1 cellular context compared by ENCODE assay signal in the genomic region with DNA sequence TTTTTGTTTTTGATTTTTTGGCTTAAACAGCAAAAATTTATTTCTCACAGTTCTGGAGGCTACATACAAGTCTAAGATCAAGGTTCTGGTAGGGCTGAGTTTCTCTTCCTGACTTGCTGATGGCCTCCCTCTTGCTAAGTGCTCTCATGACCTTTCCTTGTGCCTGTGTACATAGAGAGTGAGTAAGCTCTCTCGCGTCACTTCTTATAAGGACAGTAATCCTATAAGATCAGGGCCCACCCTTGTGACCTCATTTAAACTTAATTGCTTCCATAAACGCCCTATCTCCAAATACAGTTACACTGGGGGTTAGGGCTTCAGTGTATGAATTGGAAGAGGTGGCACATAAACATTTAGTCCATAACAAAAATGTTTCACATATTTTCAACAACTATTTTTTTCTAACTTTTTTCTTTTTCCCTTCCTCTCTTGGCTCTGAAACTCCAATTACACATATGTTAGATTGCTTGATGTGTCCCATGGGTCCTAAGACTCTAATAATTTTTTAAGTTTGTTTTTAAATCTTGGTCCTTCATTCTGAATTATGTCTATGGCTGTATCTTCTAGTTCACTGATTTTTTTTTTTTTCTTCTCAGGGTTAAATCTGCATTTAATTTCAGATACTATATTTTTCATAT.
TF ChIP-seq lines count a peak whose summit lies in the region.

No MANE protein-coding gene starts in this region.

TF ChIP-seq in K562, 482 proteins besides CTCF, POLR2A, EP300 and RAD21 (continued from another document and continues in another):
- TF ChIP-seq, protein P1, sequence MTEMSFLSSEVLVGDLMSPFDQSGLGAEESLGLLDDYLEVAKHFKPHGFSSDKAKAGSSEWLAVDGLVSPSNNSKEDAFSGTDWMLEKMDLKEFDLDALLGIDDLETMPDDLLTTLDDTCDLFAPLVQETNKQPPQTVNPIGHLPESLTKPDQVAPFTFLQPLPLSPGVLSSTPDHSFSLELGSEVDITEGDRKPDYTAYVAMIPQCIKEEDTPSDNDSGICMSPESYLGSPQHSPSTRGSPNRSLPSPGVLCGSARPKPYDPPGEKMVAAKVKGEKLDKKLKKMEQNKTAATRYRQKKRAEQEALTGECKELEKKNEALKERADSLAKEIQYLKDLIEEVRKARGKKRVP (CRISPR knock-in tag; IDR thresholded peaks at IDR 0.05), result 0 out of 2 replicates have a peak, but pooled peaks have one; percentile 27
- TF ChIP-seq ZNF431 (CRISPR knock-in tag; IDR thresholded peaks at IDR 0.05), result no peak
- TF ChIP-seq ZNF408 (CRISPR knock-in tag; IDR thresholded peaks at IDR 0.05; ENCODE audit: low read depth), result no peak
- TF ChIP-seq SP1 (CRISPR knock-in tag; IDR thresholded peaks at IDR 0.05), result 0 out of 2 replicates have a peak, but pooled peaks have one; percentile 31
- TF ChIP-seq MEF2A (IDR thresholded peaks at IDR 0.05; ENCODE audit: control insufficient read depth, low read depth, low read length), result no peak
- no peak for TF ChIP-seq RNF219 (CRISPR knock-in tag; IDR thresholded peaks at IDR 0.05)
- no peak for TF ChIP-seq GABPB2 (CRISPR knock-in tag; conservative IDR thresholded peaks at IDR 0.05)
- no peak for TF ChIP-seq SMC3 (conservative IDR thresholded peaks at IDR 0.05; ENCODE audit: insufficient read depth, low read depth, low read length)
- 0 out of 4 replicates have a peak, but pooled peaks of 1 of the 2 experiments have one; percentile 61 for TF ChIP-seq KDM4B (IDR thresholded peaks at IDR 0.05; ENCODE audit: borderline replicate concordance in 2 of 2, low read depth in 1 of 2)
- TF ChIP-seq SMARCA5 (IDR thresholded peaks at IDR 0.05), result peak; percentile 74; the same call in 1 of the 2 replicates
- TF ChIP-seq CBX3 (IDR thresholded peaks at IDR 0.05; ENCODE audit: borderline replicate concordance in 1 of 2, low read length in 2 of 2), result peak in 1 of 2 experiments; percentile 95; a peak in 2 of 3 replicates
- no peak for TF ChIP-seq COPS2 (conservative IDR thresholded peaks at IDR 0.05)
- peak; percentile 83 for TF ChIP-seq NBN (IDR thresholded peaks at IDR 0.05; ENCODE audit: low read depth)
- no peak for TF ChIP-seq ZEB2 (IDR thresholded peaks at IDR 0.05)
- TF ChIP-seq ZNF347 (CRISPR knock-in tag; IDR thresholded peaks at IDR 0.05; ENCODE audit: low read depth), result no peak
- no peak for TF ChIP-seq SIX5 (IDR thresholded peaks at IDR 0.05; ENCODE audit: borderline replicate concordance in 1 of 2, insufficient read depth in 1 of 2, low read depth in 1 of 2, low read length in 2 of 2)
- no peak for TF ChIP-seq ZNF280A (IDR thresholded peaks at IDR 0.05; ENCODE audit: low read depth, partially characterized antibody)
- TF ChIP-seq PRPF4 (IDR thresholded peaks at IDR 0.05; ENCODE audit: insufficient read depth, low read depth, low read length, poor library complexity, severe bottlenecking), result no peak
- peak; percentile 96 for TF ChIP-seq KLF1 (tag; IDR thresholded peaks at IDR 0.05)
- TF ChIP-seq, protein P2, sequence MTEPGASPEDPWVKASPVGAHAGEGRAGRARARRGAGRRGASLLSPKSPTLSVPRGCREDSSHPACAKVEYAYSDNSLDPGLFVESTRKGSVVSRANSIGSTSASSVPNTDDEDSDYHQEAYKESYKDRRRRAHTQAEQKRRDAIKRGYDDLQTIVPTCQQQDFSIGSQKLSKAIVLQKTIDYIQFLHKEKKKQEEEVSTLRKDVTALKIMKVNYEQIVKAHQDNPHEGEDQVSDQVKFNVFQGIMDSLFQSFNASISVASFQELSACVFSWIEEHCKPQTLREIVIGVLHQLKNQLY (CRISPR knock-in tag; conservative IDR thresholded peaks at IDR 0.05), result no peak
- no peak for TF ChIP-seq ZNF551 (CRISPR knock-in tag; IDR thresholded peaks at IDR 0.05)
- no peak for TF ChIP-seq ZNF780A (CRISPR knock-in tag; IDR thresholded peaks at IDR 0.05)
- TF ChIP-seq ZNF384 (IDR thresholded peaks at IDR 0.05; ENCODE audit: low read depth, low read length), result no peak
- peak; percentile 95 for TF ChIP-seq KLF6 (CRISPR knock-in tag; IDR thresholded peaks at IDR 0.05; ENCODE audit: borderline replicate concordance)
- TF ChIP-seq, protein P3, sequence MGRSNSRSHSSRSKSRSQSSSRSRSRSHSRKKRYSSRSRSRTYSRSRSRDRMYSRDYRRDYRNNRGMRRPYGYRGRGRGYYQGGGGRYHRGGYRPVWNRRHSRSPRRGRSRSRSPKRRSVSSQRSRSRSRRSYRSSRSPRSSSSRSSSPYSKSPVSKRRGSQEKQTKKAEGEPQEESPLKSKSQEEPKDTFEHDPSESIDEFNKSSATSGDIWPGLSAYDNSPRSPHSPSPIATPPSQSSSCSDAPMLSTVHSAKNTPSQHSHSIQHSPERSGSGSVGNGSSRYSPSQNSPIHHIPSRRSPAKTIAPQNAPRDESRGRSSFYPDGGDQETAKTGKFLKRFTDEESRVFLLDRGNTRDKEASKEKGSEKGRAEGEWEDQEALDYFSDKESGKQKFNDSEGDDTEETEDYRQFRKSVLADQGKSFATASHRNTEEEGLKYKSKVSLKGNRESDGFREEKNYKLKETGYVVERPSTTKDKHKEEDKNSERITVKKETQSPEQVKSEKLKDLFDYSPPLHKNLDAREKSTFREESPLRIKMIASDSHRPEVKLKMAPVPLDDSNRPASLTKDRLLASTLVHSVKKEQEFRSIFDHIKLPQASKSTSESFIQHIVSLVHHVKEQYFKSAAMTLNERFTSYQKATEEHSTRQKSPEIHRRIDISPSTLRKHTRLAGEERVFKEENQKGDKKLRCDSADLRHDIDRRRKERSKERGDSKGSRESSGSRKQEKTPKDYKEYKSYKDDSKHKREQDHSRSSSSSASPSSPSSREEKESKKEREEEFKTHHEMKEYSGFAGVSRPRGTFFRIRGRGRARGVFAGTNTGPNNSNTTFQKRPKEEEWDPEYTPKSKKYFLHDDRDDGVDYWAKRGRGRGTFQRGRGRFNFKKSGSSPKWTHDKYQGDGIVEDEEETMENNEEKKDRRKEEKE (IDR thresholded peaks at IDR 0.05; ENCODE audit: borderline replicate concordance in 1 of 2, control insufficient read depth in 1 of 2, low read depth in 2 of 2, low read length in 1 of 2), result 0 out of 4 replicates have a peak, but pooled peaks of 1 of the 2 experiments have one; percentile 62
- peak; percentile 8; the same call in 1 of the 2 replicates for TF ChIP-seq MYBL2 (IDR thresholded peaks at IDR 0.05; ENCODE audit: low read depth)
- TF ChIP-seq MYBL2 (CRISPR knock-in tag; IDR thresholded peaks at IDR 0.05; ENCODE audit: borderline replicate concordance), result no peak
- TF ChIP-seq ZNF507 (tag; conservative IDR thresholded peaks at IDR 0.05), result no peak; the same call in none of the 2 replicates
- no peak for TF ChIP-seq ZBED1 (IDR thresholded peaks at IDR 0.05)
- peak; percentile 60 for TF ChIP-seq STAT5A (IDR thresholded peaks at IDR 0.05; ENCODE audit: borderline replicate concordance, low read length)
- TF ChIP-seq TBL1XR1 (IDR thresholded peaks at IDR 0.05; ENCODE audit: low read length in 2 of 2), result peak in 1 of 2 experiments; percentile 77; a peak in 3 of 4 replicates
- no peak for TF ChIP-seq SRSF3 (IDR thresholded peaks at IDR 0.05; ENCODE audit: insufficient read depth, low read length)
- TF ChIP-seq, protein P4, sequence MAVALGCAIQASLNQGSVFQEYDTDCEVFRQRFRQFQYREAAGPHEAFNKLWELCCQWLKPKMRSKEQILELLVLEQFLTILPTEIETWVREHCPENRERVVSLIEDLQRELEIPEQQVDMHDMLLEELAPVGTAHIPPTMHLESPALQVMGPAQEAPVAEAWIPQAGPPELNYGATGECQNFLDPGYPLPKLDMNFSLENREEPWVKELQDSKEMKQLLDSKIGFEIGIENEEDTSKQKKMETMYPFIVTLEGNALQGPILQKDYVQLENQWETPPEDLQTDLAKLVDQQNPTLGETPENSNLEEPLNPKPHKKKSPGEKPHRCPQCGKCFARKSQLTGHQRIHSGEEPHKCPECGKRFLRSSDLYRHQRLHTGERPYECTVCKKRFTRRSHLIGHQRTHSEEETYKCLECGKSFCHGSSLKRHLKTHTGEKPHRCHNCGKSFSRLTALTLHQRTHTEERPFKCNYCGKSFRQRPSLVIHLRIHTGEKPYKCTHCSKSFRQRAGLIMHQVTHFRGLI (CRISPR knock-in tag; IDR thresholded peaks at IDR 0.05), result no peak
- TF ChIP-seq RUNX1 (IDR thresholded peaks at IDR 0.05; ENCODE audit: low read depth), result no peak
- no peak for TF ChIP-seq HNRNPL (IDR thresholded peaks at IDR 0.05; ENCODE audit: low read depth, low read length)
- TF ChIP-seq GATAD2A (IDR thresholded peaks at IDR 0.05), result peak; percentile 90; the same call in 1 of the 2 replicates
- no peak for TF ChIP-seq POLR2B (IDR thresholded peaks at IDR 0.05; ENCODE audit: low read depth, partially characterized antibody)
- TF ChIP-seq EP400 (IDR thresholded peaks at IDR 0.05), result peak; percentile 54
- TF ChIP-seq MCM7 (IDR thresholded peaks at IDR 0.05), result no peak
- TF ChIP-seq, protein P5, sequence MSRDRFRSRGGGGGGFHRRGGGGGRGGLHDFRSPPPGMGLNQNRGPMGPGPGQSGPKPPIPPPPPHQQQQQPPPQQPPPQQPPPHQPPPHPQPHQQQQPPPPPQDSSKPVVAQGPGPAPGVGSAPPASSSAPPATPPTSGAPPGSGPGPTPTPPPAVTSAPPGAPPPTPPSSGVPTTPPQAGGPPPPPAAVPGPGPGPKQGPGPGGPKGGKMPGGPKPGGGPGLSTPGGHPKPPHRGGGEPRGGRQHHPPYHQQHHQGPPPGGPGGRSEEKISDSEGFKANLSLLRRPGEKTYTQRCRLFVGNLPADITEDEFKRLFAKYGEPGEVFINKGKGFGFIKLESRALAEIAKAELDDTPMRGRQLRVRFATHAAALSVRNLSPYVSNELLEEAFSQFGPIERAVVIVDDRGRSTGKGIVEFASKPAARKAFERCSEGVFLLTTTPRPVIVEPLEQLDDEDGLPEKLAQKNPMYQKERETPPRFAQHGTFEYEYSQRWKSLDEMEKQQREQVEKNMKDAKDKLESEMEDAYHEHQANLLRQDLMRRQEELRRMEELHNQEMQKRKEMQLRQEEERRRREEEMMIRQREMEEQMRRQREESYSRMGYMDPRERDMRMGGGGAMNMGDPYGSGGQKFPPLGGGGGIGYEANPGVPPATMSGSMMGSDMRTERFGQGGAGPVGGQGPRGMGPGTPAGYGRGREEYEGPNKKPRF (IDR thresholded peaks at IDR 0.05; ENCODE audit: low read depth, low read length), result no peak
- TF ChIP-seq ZNF280B (CRISPR knock-in tag; IDR thresholded peaks at IDR 0.05), result no peak
- TF ChIP-seq RBM15 (IDR thresholded peaks at IDR 0.05; ENCODE audit: insufficient read depth, low read length), result no peak
- TF ChIP-seq, protein P6, sequence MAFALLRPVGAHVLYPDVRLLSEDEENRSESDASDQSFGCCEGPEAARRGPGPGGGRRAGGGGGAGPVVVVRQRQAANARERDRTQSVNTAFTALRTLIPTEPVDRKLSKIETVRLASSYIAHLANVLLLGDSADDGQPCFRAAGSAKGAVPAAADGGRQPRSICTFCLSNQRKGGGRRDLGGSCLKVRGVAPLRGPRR (CRISPR knock-in tag; IDR thresholded peaks at IDR 0.05), result peak; percentile 99
